Comparison of ENCODE assay signal across 17 cellular contexts in genomic region chr20:46375771-46376170, GRCh38. TPM values are rescaled to one million over a fixed set of nuclear protein-coding genes. Genes with fewer than 3 reads are reported as not detected.
A peak's percentile ranks its signal among the peaks of the same experiment; 100 is the strongest.
DNase-seq lines count a peak whose midpoint lies in the region; ATAC-seq and TF ChIP-seq lines count a peak whose summit lies in the region.
"Had no signal": no experiment of that assay in that cellular context is flagged by ENCODE, and none has a peak within 500 bp of the region (broad histone marks: within the 10 kb centered on the region; RNA-seq: fewer than 3 reads in every experiment).

No MANE protein-coding gene starts in this region.

- DNase-seq in activated naive CD8-positive, alpha-beta T cell treated with anti-CD3 and anti-CD28 coated beads, Interleukin-2, amount 50 U/mL, for 24 hours: no peak
- peak; percentile 38 for DNase-seq in amniotic epithelial cell (ENCODE audit: low read depth)
- peak; percentile 13 for DNase-seq in fibroblast of peridontal ligament (ENCODE audit: extremely low read depth)
- peak; percentile 17 to 24 for DNase-seq in thyroid gland
- DNase-seq in activated CD4-positive, alpha-beta T cell treated with anti-CD3 and anti-CD28 coated beads, Interleukin-2, amount 50 U/mL, for 1 hour: no peak
- DNase-seq in iPS-NIHi7 (ENCODE audit: extremely low spot score): no peak
- DNase-seq in central memory CD4-positive, alpha-beta T cell: no peak
- DNase-seq: activated CD4-positive, alpha-beta T cell treated with anti-CD3 and anti-CD28 coated beads, Interleukin-2, amount 10 ng/mL, durations not matched to agents 24 days and 14 days; activated T-cell treated with anti-CD3 and anti-CD28 coated beads, Interleukin-2, amount 50 U/mL, for 24 hours; CD8-positive, alpha-beta memory T cell; NCI-H82; right cardiac atrium; T-helper 9 cell had no signal

- no peak overlapping the region for H3K4me3 ChIP-seq in thyroid gland (replicated peaks in 1 of 3)
- H3K4me3 ChIP-seq: A549, neural progenitor cell had no signal

- TF ChIP-seq POLR2A in thyroid gland (IDR thresholded peaks at IDR 0.05): no peak

- TF ChIP-seq CTCF in thyroid gland (IDR thresholded peaks at IDR 0.05): no peak

- peak overlapping the region; percentile 62 for H3K27ac Mint-ChIP-seq in activated naive CD8-positive, alpha-beta T cell
- no peak overlapping the region for H3K27ac Mint-ChIP-seq in activated naive CD8-positive, alpha-beta T cell treated with anti-CD3 and anti-CD28 coated beads, Interleukin-2, amount 50 U/mL, for 24 hours
- H3K27ac Mint-ChIP-seq: mesothelial cell of epicardium, neural progenitor cell had no signal

- H3K4me1 ChIP-seq in thyroid gland: peaks cover 0 to 8% of the 10 kb centered on the region in 2 donors
- H3K4me1 ChIP-seq: A549, neural progenitor cell had no signal

- peaks cover 50 to 72% of the 10 kb centered on the region in 2 donors for H3K36me3 ChIP-seq in thyroid gland
- H3K36me3 ChIP-seq: neural progenitor cell had no signal

- no peaks in the 10 kb centered on the region for H3K27me3 Mint-ChIP-seq in activated naive CD8-positive, alpha-beta T cell
- H3K27me3 Mint-ChIP-seq in activated naive CD8-positive, alpha-beta T cell treated with anti-CD3 and anti-CD28 coated beads, Interleukin-2, amount 50 U/mL, for 24 hours: no peaks in the 10 kb centered on the region
- H3K27me3 Mint-ChIP-seq: activated CD4-positive, alpha-beta T cell treated with anti-CD3 and anti-CD28 coated beads, Interleukin-2, amount 10 ng/mL, durations not matched to agents 24 days and 14 days; activated T-cell treated with anti-CD3 and anti-CD28 coated beads, Interleukin-2, amount 50 U/mL, for 24 hours; CD8-positive, alpha-beta memory T cell had no signal

- no peak overlapping the region for H3K4me3 Mint-ChIP-seq in activated naive CD8-positive, alpha-beta T cell
- H3K4me3 Mint-ChIP-seq in activated naive CD8-positive, alpha-beta T cell treated with anti-CD3 and anti-CD28 coated beads, Interleukin-2, amount 50 U/mL, for 24 hours: no peak overlapping the region
- H3K4me3 Mint-ChIP-seq: activated CD4-positive, alpha-beta T cell treated with anti-CD3 and anti-CD28 coated beads, Interleukin-2, amount 10 ng/mL, durations not matched to agents 24 days and 14 days; activated T-cell treated with anti-CD3 and anti-CD28 coated beads, Interleukin-2, amount 50 U/mL, for 24 hours; CD8-positive, alpha-beta memory T cell; mesothelial cell of epicardium; neural progenitor cell had no signal

- 69 to 78% methylated on average over 5 of the region's 5 CpGs for WGBS in thyroid gland, 2 donors

- no peaks in the 10 kb centered on the region for H3K4me1 Mint-ChIP-seq in activated naive CD8-positive, alpha-beta T cell (ENCODE audit: low read depth)
- H3K4me1 Mint-ChIP-seq in activated naive CD8-positive, alpha-beta T cell treated with anti-CD3 and anti-CD28 coated beads, Interleukin-2, amount 50 U/mL, for 24 hours: no peaks in the 10 kb centered on the region
- H3K4me1 Mint-ChIP-seq: mesothelial cell of epicardium had no signal

- no peaks in the 10 kb centered on the region for H3K27me3 ChIP-seq in thyroid gland
- H3K27me3 ChIP-seq: neural progenitor cell had no signal

- H3K9me3 Mint-ChIP-seq in activated naive CD8-positive, alpha-beta T cell (ENCODE audit: low read depth): no peaks in the 10 kb centered on the region
- no peaks in the 10 kb centered on the region for H3K9me3 Mint-ChIP-seq in activated naive CD8-positive, alpha-beta T cell treated with anti-CD3 and anti-CD28 coated beads, Interleukin-2, amount 50 U/mL, for 24 hours
- H3K9me3 Mint-ChIP-seq: activated CD4-positive, alpha-beta T cell treated with anti-CD3 and anti-CD28 coated beads, Interleukin-2, amount 10 ng/mL, durations not matched to agents 24 days and 14 days; activated T-cell treated with anti-CD3 and anti-CD28 coated beads, Interleukin-2, amount 50 U/mL, for 24 hours; CD8-positive, alpha-beta memory T cell; mesothelial cell of epicardium; neural progenitor cell had no signal

- H3K36me3 Mint-ChIP-seq in activated naive CD8-positive, alpha-beta T cell: peaks cover 6% of the 10 kb centered on the region
- peaks cover 47% of the 10 kb centered on the region for H3K36me3 Mint-ChIP-seq in activated naive CD8-positive, alpha-beta T cell treated with anti-CD3 and anti-CD28 coated beads, Interleukin-2, amount 50 U/mL, for 24 hours (ENCODE audit: low read depth)

- H3K27ac ChIP-seq in thyroid gland: no peak overlapping the region
- H3K27ac ChIP-seq: A549, neural progenitor cell had no signal

- intact Hi-C loops in thyroid gland (cut with DNase I): no loop called here

- ATAC-seq in activated naive CD8-positive, alpha-beta T cell treated with anti-CD3 and anti-CD28 coated beads, Interleukin-2, amount 50 U/mL, for 24 hours: no peak
- ATAC-seq: A549 had no signal

- H3K9me3 ChIP-seq in thyroid gland: no peaks in the 10 kb centered on the region
- H3K9me3 ChIP-seq: A549 had no signal

RNA-seq across cellular contexts. Expression of gene ELMO2, which starts 30.6 kb away (rescaled TPM):
- total RNA-seq in thyroid gland: 10 to 100 TPM; 47.0 to 60.6 (median 54.6) TPM

Comparison
In these comparisons a context has a peak if more than half of its experiments do, and no peak if none do; other contexts are left out.
1. DNase-seq: peak in amniotic epithelial cell (single experiment), fibroblast of peridontal ligament (single experiment) and thyroid gland (2 of 2); none in activated naive CD8-positive, alpha-beta T cell treated with anti-CD3 and anti-CD28 coated beads, Interleukin-2, amount 50 U/mL, for 24 hours (single experiment), activated CD4-positive, alpha-beta T cell treated with anti-CD3 and anti-CD28 coated beads, Interleukin-2, amount 50 U/mL, for 1 hour (single experiment), iPS-NIHi7 (single experiment) and central memory CD4-positive, alpha-beta T cell (single experiment).